Comparison of ENCODE assay signal across 21 cellular contexts in the genomic region with DNA sequence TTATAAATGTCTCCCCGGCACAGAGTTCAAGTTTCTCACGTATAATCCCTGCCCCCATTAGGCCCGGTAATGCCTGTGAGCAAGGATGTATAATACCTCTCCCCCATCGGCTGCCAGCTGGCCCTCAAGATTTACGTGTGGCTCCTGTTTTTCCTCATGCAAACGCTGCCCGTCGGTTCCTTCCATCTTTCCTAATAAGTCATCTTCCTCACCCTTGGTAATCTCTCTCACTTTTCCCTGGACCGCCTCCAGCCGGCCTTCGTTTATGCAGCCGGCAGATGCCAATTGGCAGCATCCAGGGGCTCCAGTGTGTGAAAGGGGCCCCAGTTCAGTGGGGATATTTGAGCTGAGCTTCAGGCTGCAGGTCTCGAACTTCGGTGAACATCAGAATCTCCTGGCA.
"Had no signal": no experiment of that assay in that cellular context is flagged by ENCODE, and none has a peak within 500 bp of the region (broad histone marks: within the 10 kb centered on the region; RNA-seq: fewer than 3 reads in every experiment).

No MANE protein-coding gene starts in this region.

- DNase-seq: activated CD4-positive, alpha-beta T cell treated with anti-CD3 and anti-CD28 coated beads, Interleukin-2, amount 10 ng/mL, durations not matched to agents 24 days and 14 days; activated CD4-positive, CD25-positive, alpha-beta regulatory T cell; activated CD8-positive, alpha-beta T cell treated with anti-CD3 and anti-CD28 coated beads for 36 hours; activated naive CD4-positive, alpha-beta T cell treated with Interleukin-2 at 50 U/mL for 16 hours; activated T-cell treated with anti-CD3 and anti-CD28 coated beads, Interleukin-2, amount 50 U/mL, for 1 hour; anterior cingulate cortex; head of caudate nucleus; kidney; mucosa of descending colon; naive thymus-derived CD4-positive, alpha-beta T cell; retina; SK-N-SH; stimulated activated naive CD8-positive, alpha-beta T cell treated with anti-CD3 and anti-CD28 coated beads, Interleukin-15, Interleukin-2, amounts not matched to agents 100 U/mL and 50 U/mL, for 24 hours; T-cell; trophoblast cell had no signal

- H3K27ac ChIP-seq: coronary artery, left lung, neutrophil, parathyroid adenoma, suprapubic skin had no signal

- H3K4me3 ChIP-seq: coronary artery, left lung, mucosa of descending colon, suprapubic skin had no signal

- H3K36me3 ChIP-seq: left lung, neutrophil, suprapubic skin had no signal

- ATAC-seq: activated CD8-positive, alpha-beta T cell treated with anti-CD3 and anti-CD28 coated beads for 36 hours; activated T-helper 17 cell treated with anti-CD3 and anti-CD28 coated beads, Interleukin-2, amount 50 U/mL, for 72 hours; left lung; mucosa of descending colon; naive thymus-derived CD4-positive, alpha-beta T cell; stimulated activated naive CD8-positive, alpha-beta T cell treated with anti-CD3 and anti-CD28 coated beads, Interleukin-15, Interleukin-2, amounts not matched to agents 100 U/mL and 50 U/mL, for 24 hours; T-cell had no signal

- H3K4me1 ChIP-seq: parathyroid adenoma had no signal

- H3K9me3 ChIP-seq: left lung, mucosa of descending colon, neutrophil, SK-N-SH, suprapubic skin had no signal

- H3K27me3 ChIP-seq: left lung, neutrophil, suprapubic skin had no signal
